13 cellular contexts compared by ENCODE assay signal in the genomic region with DNA sequence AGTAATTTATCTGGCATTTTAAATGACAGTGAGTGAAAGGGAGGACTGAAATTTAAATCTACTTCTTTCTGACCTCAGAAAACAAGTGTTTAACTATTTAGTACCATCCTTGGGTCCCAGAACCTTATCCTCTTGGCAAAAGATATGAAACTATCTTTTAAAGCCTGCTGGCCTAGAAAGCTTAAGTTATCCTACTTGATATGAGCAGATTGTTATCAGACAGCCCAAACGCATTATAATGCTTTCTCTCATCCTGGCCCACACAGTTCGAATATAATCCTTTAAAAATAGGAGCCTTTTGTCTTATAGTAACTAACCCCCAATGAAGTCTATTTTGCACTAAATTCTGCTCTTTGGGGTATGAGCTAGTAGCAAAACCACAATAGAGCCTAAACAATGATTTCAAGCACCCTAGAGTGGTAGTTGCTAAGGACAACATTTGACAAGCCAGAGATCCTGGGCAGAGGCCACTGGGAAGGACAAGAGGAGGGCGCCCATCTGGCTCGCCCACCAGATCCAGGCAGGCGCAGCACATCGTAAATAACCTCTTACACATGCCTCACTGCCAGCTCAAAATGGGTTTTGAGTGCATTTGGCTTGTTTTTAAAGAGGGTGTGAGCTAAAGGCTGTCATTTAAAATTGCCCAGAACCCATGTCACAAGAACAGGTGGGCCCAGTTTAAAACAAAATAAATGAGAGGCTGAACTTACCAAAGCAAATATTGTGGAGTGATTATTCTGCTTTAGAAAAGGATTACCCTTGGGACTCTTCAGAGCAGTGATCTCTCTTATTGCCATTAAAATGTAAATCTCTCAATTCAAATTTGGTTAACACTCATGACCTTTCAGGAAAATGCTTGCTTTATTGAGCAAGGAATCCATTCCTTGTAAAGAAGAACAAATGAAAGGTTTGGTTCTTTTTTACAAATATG. TPM values are rescaled to one million over a fixed set of nuclear protein-coding genes. Genes with fewer than 3 reads are reported as not detected.
DNase-seq lines count a peak whose midpoint lies in the region; ATAC-seq, FAIRE-seq and TF ChIP-seq lines count a peak whose summit lies in the region.
"Had no signal": no experiment of that assay in that cellular context is flagged by ENCODE, and none has a peak within 500 bp of the region (broad histone marks: within the 10 kb centered on the region; RNA-seq: fewer than 3 reads in every experiment).

No MANE protein-coding gene starts in this region.

- no peaks in the 10 kb centered on the region for H3K9me3 Mint-ChIP-seq in activated CD4-positive, alpha-beta memory T cell treated with anti-CD3 and anti-CD28 coated beads for 36 hours

- no peaks in the 10 kb centered on the region for H3K36me3 Mint-ChIP-seq in activated CD4-positive, alpha-beta memory T cell treated with anti-CD3 and anti-CD28 coated beads for 36 hours

- H3K27me3 ChIP-seq in GM23248 (replicated peaks; ENCODE audit: insufficient read depth) (no peaks in the 10 kb centered on the region), endothelial cell of umbilical vein (ENCODE audit: control insufficient read depth in 2 of 2, insufficient read depth in 2 of 2, low read length in 2 of 2) (peaks cover 0 to 2% of the 10 kb centered on the region in 2 experiments), upper lobe of right lung (no peaks in the 10 kb centered on the region)
- H3K27me3 ChIP-seq: gastrocnemius medialis, right atrium auricular region had no signal

- ATAC-seq in upper lobe of right lung = no peak
- ATAC-seq: gastrocnemius medialis had no signal

- H3K9me2 ChIP-seq in GM23248 (ENCODE audit: insufficient read depth) = no peaks in the 10 kb centered on the region

- H3K9me3 ChIP-seq in GM23248 (ENCODE audit: low read depth) (no peaks in the 10 kb centered on the region), endothelial cell of umbilical vein (replicated peaks; ENCODE audit: control insufficient read depth, insufficient read depth, low read length) (no peaks in the 10 kb centered on the region), upper lobe of right lung (no peaks in the 10 kb centered on the region)
- H3K9me3 ChIP-seq: gastrocnemius medialis, right atrium auricular region had no signal

- H3K36me3 ChIP-seq in GM23248 (ENCODE audit: low read depth) = no peaks in the 10 kb centered on the region
- H3K36me3 ChIP-seq in endothelial cell of umbilical vein (ENCODE audit: control insufficient read depth in 2 of 2, extremely low read depth in 1 of 2, insufficient read depth in 2 of 2, low read length in 2 of 2) = no peaks in the 10 kb centered on the region
- H3K36me3 ChIP-seq in upper lobe of right lung = no peaks in the 10 kb centered on the region
- H3K36me3 ChIP-seq: gastrocnemius medialis, right atrium auricular region had no signal

- no peak for TF ChIP-seq POLR2A in endothelial cell of umbilical vein (IDR thresholded peaks at IDR 0.05; ENCODE audit: low read depth, low read length)

- no peak for TF ChIP-seq CTCF in endothelial cell of umbilical vein (IDR thresholded peaks at IDR 0.05; ENCODE audit: extremely low read depth in 1 of 2, insufficient read depth in 1 of 2, low read depth in 1 of 2, low read length in 2 of 2)
- TF ChIP-seq CTCF in upper lobe of right lung (IDR thresholded peaks at IDR 0.05) = no peak

- WGBS in GM23248 (ENCODE audit: low coverage in 1 of 2, low lambda C conversion rate in 2 of 2, missing lambda C conversion rate in 2 of 2), 2 experiments = 49 to 52% methylated on average over 6 of the region's 6 CpGs

- H4K20me1 ChIP-seq in GM23248 (ENCODE audit: insufficient read depth) = no peaks in the 10 kb centered on the region
- no peaks in the 10 kb centered on the region for H4K20me1 ChIP-seq in endothelial cell of umbilical vein (replicated peaks; ENCODE audit: control insufficient read depth, extremely low read depth, insufficient read depth, low read length)

- intact Hi-C loops in endothelial cell of umbilical vein (cut with micrococcal nuclease) = loop anchor here (1.0 to 5.0 kb wide), 3 partner anchors 188 to 546 kb away; a partner anchor contains a TSS
- intact Hi-C loops in upper lobe of right lung (cut with DNase I) = no loop called here
- intact Hi-C loops in activated CD4-positive, alpha-beta memory T cell treated with anti-CD3 and anti-CD28 coated beads for 36 hours (cut with micrococcal nuclease) = loop anchor here (1.0 to 5.0 kb wide), 3 partner anchors 191 to 476 kb away; no protein-coding TSS in a partner anchor

- no peaks in the 10 kb centered on the region for H3F3A ChIP-seq in GM23248 (ENCODE audit: insufficient read depth)

- CTCF ChIA-PET in endothelial cell of umbilical vein (lab: Charles Lee) = interaction anchor here (0.6 to 8.1 kb wide), 55 partner anchors 9 to 756 kb away, joined by 3 to 296 read pairs (median 5); no protein-coding TSS in a partner anchor
- CTCF ChIA-PET in activated CD4-positive, alpha-beta memory T cell treated with anti-CD3 and anti-CD28 coated beads for 36 hours (lab: Charles Lee) = interaction anchor here (0.6 to 8.6 kb wide), 55 partner anchors 9 to 540 kb away, joined by 3 to 341 read pairs (median 4); no protein-coding TSS in a partner anchor

- H3K79me2 ChIP-seq in GM23248 (ENCODE audit: insufficient read depth) = no peaks in the 10 kb centered on the region
- no peaks in the 10 kb centered on the region for H3K79me2 ChIP-seq in endothelial cell of umbilical vein (ENCODE audit: control insufficient read depth, insufficient read depth, low read length)

- no peaks in the 10 kb centered on the region for H3K4me1 Mint-ChIP-seq in activated CD4-positive, alpha-beta memory T cell treated with anti-CD3 and anti-CD28 coated beads for 36 hours (ENCODE audit: low read depth)

- H3K9me1 ChIP-seq in endothelial cell of umbilical vein (replicated peaks; ENCODE audit: control insufficient read depth, extremely low read depth, insufficient read depth, low read length) = no peaks in the 10 kb centered on the region

- H2AFZ ChIP-seq in GM23248 = peak overlapping the region; percentile 30
- H2AFZ ChIP-seq in endothelial cell of umbilical vein (ENCODE audit: low read depth, low read length) = no peak overlapping the region

- dilution Hi-C loops in endothelial cell of umbilical vein (cut with MboI; ENCODE audit: extremely low pct_ligation_motif_present, low sequenced_read_pairs) = loop anchor here (25.0 kb wide), 1 partner anchor 481 kb away; no protein-coding TSS in a partner anchor

- no peak overlapping the region for H3K27ac Mint-ChIP-seq in activated CD4-positive, alpha-beta memory T cell treated with anti-CD3 and anti-CD28 coated beads for 36 hours
- H3K27ac Mint-ChIP-seq: T-helper 17 cell had no signal

- H3K4me3 Mint-ChIP-seq in activated CD4-positive, alpha-beta memory T cell treated with anti-CD3 and anti-CD28 coated beads for 36 hours = no peak overlapping the region
- H3K4me3 Mint-ChIP-seq: T-helper 17 cell had no signal

- H3K9ac ChIP-seq in GM23248 (no peak overlapping the region), endothelial cell of umbilical vein (replicated peaks; ENCODE audit: extremely low read depth, insufficient read depth, low read length) (no peak overlapping the region)

- POLR2A ChIA-PET in endothelial cell of umbilical vein (lab: Charles Lee) = no interaction called here
- POLR2A ChIA-PET in activated CD4-positive, alpha-beta memory T cell treated with anti-CD3 and anti-CD28 coated beads for 36 hours (lab: Charles Lee) = no interaction called here

- no peak for FAIRE-seq in endothelial cell of umbilical vein (lab: Jason Lieb, UNC)

- in situ Hi-C loops in GM23248 (cut with MboI) = loop anchor here (10.0 kb wide), 1 partner anchor 274 kb away; no protein-coding TSS in a partner anchor

- H3K4me3 ChIP-seq in GM23248 = no peak overlapping the region
- no peak overlapping the region for H3K4me3 ChIP-seq in endothelial cell of umbilical vein (replicated peaks in 1 of 3; ENCODE audit: insufficient read depth in 1 of 3, low read depth in 1 of 3, low read length in 3 of 3)
- H3K4me3 ChIP-seq in upper lobe of right lung = no peak overlapping the region
- H3K4me3 ChIP-seq: gastrocnemius medialis, right atrium auricular region had no signal

- no peaks in the 10 kb centered on the region for H3K27me3 Mint-ChIP-seq in activated CD4-positive, alpha-beta memory T cell treated with anti-CD3 and anti-CD28 coated beads for 36 hours
- H3K27me3 Mint-ChIP-seq: T-helper 17 cell had no signal

- BruUV-seq in endothelial cell of umbilical vein (replicated peaks; lab: Mats Ljungman, UMichigan) = no TSS peak

- no peaks in the 10 kb centered on the region for H3K4me1 ChIP-seq in GM23248 (ENCODE audit: insufficient read depth)
- H3K4me1 ChIP-seq in endothelial cell of umbilical vein (ENCODE audit: control insufficient read depth, extremely low read depth, insufficient read depth, low read length) = no peaks in the 10 kb centered on the region
- no peaks in the 10 kb centered on the region for H3K4me1 ChIP-seq in upper lobe of right lung
- H3K4me1 ChIP-seq: gastrocnemius medialis, right atrium auricular region had no signal

- no peak overlapping the region for H3K4me2 ChIP-seq in GM23248 (ENCODE audit: unreplicated experiment)
- H3K4me2 ChIP-seq in endothelial cell of umbilical vein (ENCODE audit: insufficient read depth, low read length) = no peak overlapping the region

- H3K27ac ChIP-seq in GM23248 = no peak overlapping the region
- H3K27ac ChIP-seq in endothelial cell of umbilical vein (ENCODE audit: insufficient read depth, low read depth, low read length) = no peak overlapping the region
- no peak overlapping the region for H3K27ac ChIP-seq in upper lobe of right lung
- H3K27ac ChIP-seq: gastrocnemius medialis, right atrium auricular region had no signal

- DNase-seq in GM23248 (no peak), NCI-H187 (lab: John Stamatoyannopoulos, UW) (peak; percentile 97 to 98), NCI-H524 (lab: John Stamatoyannopoulos, UW) (peak; percentile 73 to 90), endothelial cell of umbilical vein (ENCODE audit: low read depth, low spot score) (peak; percentile 4), iPS-NIHi11 (ENCODE audit: low spot score) (no peak), upper lobe of right lung (no peak), NK-92 (lab: John Stamatoyannopoulos, UW; ENCODE audit: unreplicated experiment) (no peak)
- DNase-seq in activated CD4-positive, alpha-beta memory T cell treated with anti-CD3 and anti-CD28 coated beads for 36 hours = no peak
- DNase-seq: activated CD4-positive, CD25-positive, alpha-beta regulatory T cell; activated gamma-delta T cell; gastrocnemius medialis; T-helper 17 cell had no signal

RNA-seq across cellular contexts. Expression of gene CRY1, which starts 37.7 kb away (rescaled TPM):
- 8.1 and 14.8 TPM in 2 replicates for total RNA-seq in GM23248 (2014; rRNA removed; shearing (Covaris generic))
- 13.6 and 14.3 TPM in 2 replicates for polyA plus RNA-seq in GM23248 (2016; fragmentation: Nextera tagmentation; extraction: Ambion mirVana)
- total RNA-seq in endothelial cell of umbilical vein = 21.0 and 24.1 TPM in 2 replicates
- 11.4 and 14.3 TPM in 2 replicates for polyA plus RNA-seq in endothelial cell of umbilical vein
- polyA plus RNA-seq in endothelial cell of umbilical vein (2011; cell fraction: cytosol; rRNA removed) = 8.4 and 9.3 TPM in 2 replicates
- 22.4 and 35.6 TPM in 2 replicates for polyA plus RNA-seq in endothelial cell of umbilical vein (2011; cell fraction: nucleus; rRNA removed)
- polyA plus RNA-seq in endothelial cell of umbilical vein (2012) = 16.1 and 18.5 TPM in 2 replicates
- polyA minus RNA-seq in endothelial cell of umbilical vein = 8.1 and 11.1 TPM in 2 replicates
- polyA minus RNA-seq in endothelial cell of umbilical vein (2011; cell fraction: cytosol; rRNA and poly(A)+ RNA removed) = 12.0 TPM
- polyA minus RNA-seq in endothelial cell of umbilical vein (2011; cell fraction: nucleus; rRNA and poly(A)+ RNA removed) = 32.2 and 47.3 TPM in 2 replicates
- total RNA-seq in upper lobe of right lung = 16.9 TPM
- total RNA-seq in activated CD4-positive, alpha-beta memory T cell treated with anti-CD3 and anti-CD28 coated beads for 36 hours = 10 to 100 TPM; 23.5 to 24.1 TPM

Comparison
In these comparisons a context has a peak if more than half of its experiments do, and no peak if none do; other contexts are left out.
1. DNase-seq: peak in NCI-H187 (2 of 2), NCI-H524 (2 of 2) and endothelial cell of umbilical vein (single experiment); none in GM23248 (single experiment), iPS-NIHi11 (single experiment), upper lobe of right lung (single experiment), activated CD4-positive, alpha-beta memory T cell treated with anti-CD3 and anti-CD28 coated beads for 36 hours (single experiment) and NK-92 (single experiment).